Comparison of ENCODE assay signal across 8 cellular contexts in the genomic region with DNA sequence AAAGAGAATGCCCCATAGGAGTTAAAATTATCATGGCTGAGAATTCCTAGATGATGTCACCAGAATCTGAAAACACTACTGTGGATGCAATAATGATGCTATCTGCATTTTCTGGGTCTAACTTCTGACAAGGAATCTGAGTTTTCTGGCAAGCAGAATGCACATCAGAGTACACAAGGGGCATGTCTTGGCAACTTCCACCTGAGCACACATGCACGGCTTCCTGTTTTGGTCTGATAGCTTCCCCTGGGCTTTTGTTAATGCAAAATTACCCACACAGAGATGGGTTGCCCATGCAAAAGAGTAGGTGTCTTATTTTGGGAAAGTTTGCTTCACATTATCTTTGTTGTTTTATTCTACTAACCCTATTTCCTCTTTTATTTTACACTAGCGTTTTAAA.
DNase-seq lines count a peak whose midpoint lies in the region; ATAC-seq lines count a peak whose summit lies in the region.

No MANE protein-coding gene starts in this region.

- ATAC-seq in HG02981 (IDR thresholded peaks at IDR 0.05; ENCODE audit: unreplicated experiment), result peak; percentile 90
- peak; percentile 63 for ATAC-seq in stimulated activated naive CD8-positive, alpha-beta T cell treated with anti-CD3 and anti-CD28 coated beads, Interleukin-15, Interleukin-2, amounts not matched to agents 100 U/mL and 50 U/mL, for 24 hours

- DNase-seq in activated gamma-delta T cell treated with Interleukin-2 at 50 U/mL for 16 hours, result peak; percentile 39
- DNase-seq in activated gamma-delta T cell (lab: John Stamatoyannopoulos, UW), result no peak
- peak; percentile 8 for DNase-seq in UCSD-AML1 (lab: John Stamatoyannopoulos, UW; ENCODE audit: unreplicated experiment)
- DNase-seq in stimulated activated naive CD8-positive, alpha-beta T cell treated with anti-CD3 and anti-CD28 coated beads, Interleukin-15, Interleukin-2, amounts not matched to agents 100 U/mL and 50 U/mL, for 24 hours, result peak; percentile 17
- no peak for DNase-seq in epidermal melanocyte (ENCODE audit: insufficient read length, low spot score)
- no peak for DNase-seq in HK-2 (ENCODE audit: unreplicated experiment)
- DNase-seq in NCI-H510A treated with DMSO at 0.1 percent for 48 hours (lab: John Stamatoyannopoulos, UW), result no peak

Comparison
In these comparisons a context has a peak if more than half of its experiments do, and no peak if none do; other contexts are left out.
1. DNase-seq: peak in activated gamma-delta T cell treated with Interleukin-2 at 50 U/mL for 16 hours (single experiment), UCSD-AML1 (single experiment) and stimulated activated naive CD8-positive, alpha-beta T cell treated with anti-CD3 and anti-CD28 coated beads, Interleukin-15, Interleukin-2, amounts not matched to agents 100 U/mL and 50 U/mL, for 24 hours (single experiment); none in activated gamma-delta T cell (single experiment), epidermal melanocyte (single experiment), HK-2 (single experiment) and NCI-H510A treated with DMSO at 0.1 percent for 48 hours (single experiment).